9 cellular contexts compared by ENCODE assay signal in genomic region chr13:44237276-44237767, GRCh38.
A peak's percentile ranks its signal among the peaks of the same experiment; 100 is the strongest.
DNase-seq lines count a peak whose midpoint lies in the region; ATAC-seq and TF ChIP-seq lines count a peak whose summit lies in the region.
"Had no signal": no experiment of that assay in that cellular context is flagged by ENCODE, and none has a peak within 500 bp of the region (broad histone marks: within the 10 kb centered on the region; RNA-seq: fewer than 3 reads in every experiment).

No MANE protein-coding gene starts in this region.

- H3K27me3 ChIP-seq in heart left ventricle (no peaks in the 10 kb centered on the region), gastrocnemius medialis (no peaks in the 10 kb centered on the region)

- TF ChIP-seq POLR2A in heart left ventricle (IDR thresholded peaks at IDR 0.05), result peak in 1 of 2 donors; percentile 49
- peak; percentile 39 to 60 for TF ChIP-seq POLR2A in gastrocnemius medialis (IDR thresholded peaks at IDR 0.05)

- H3K9me3 ChIP-seq in heart left ventricle (no peaks in the 10 kb centered on the region), gastrocnemius medialis (no peaks in the 10 kb centered on the region)

- DNase-seq in activated CD4-positive, alpha-beta T cell treated with anti-CD3 and anti-CD28 coated beads for 36 hours, result peak; percentile 40
- no peak for DNase-seq in activated CD4-positive, alpha-beta T cell treated with anti-CD3 and anti-CD28 coated beads, Interleukin-2, amount 50 U/mL, for 1 hour
- no peak for DNase-seq in activated T-helper 1 cell treated with anti-CD3 and anti-CD28 coated beads, Interleukin-12 subunit alpha, Interleukin-12 subunit beta, Interleukin-2, Interleukin-4 antibody, amounts not matched to agents 30 ng/mL and 10 ng/mL and 1 ng/mL, durations not matched to agents 14 hours and 24 hours and 36 hours (ENCODE audit: low spot score)
- DNase-seq in heart left ventricle, result peak in 4 of 5 donors; percentile 81 to 86 (median 83)
- DNase-seq in gastrocnemius medialis, result peak; percentile 86 to 89
- no peak for DNase-seq in NCI-H1930 (lab: John Stamatoyannopoulos, UW)
- no peak for DNase-seq in NCI-H146 (lab: John Stamatoyannopoulos, UW)

- H3K27ac ChIP-seq in heart left ventricle (peak overlapping the region; percentile 79 to 97 (median 88)), gastrocnemius medialis (peak overlapping the region; percentile 91 to 94 (median 93))
- H3K27ac ChIP-seq: C4-2B had no signal

- POLR2A ChIA-PET in activated CD4-positive, alpha-beta T cell treated with anti-CD3 and anti-CD28 coated beads for 36 hours (lab: Charles Lee), result interaction anchor here (0.6 kb wide), 1 partner anchor 14 kb away, joined by 3 read pairs; no protein-coding TSS in a partner anchor

- H3K4me3 ChIP-seq in heart left ventricle, result peak overlapping the region in 1 of 12 donors; percentile 0
- no peak overlapping the region for H3K4me3 ChIP-seq in gastrocnemius medialis

- H3K36me3 ChIP-seq in heart left ventricle (no peaks in the 10 kb centered on the region), gastrocnemius medialis (no peaks in the 10 kb centered on the region)

- no peaks in the 10 kb centered on the region for H3K9me3 Mint-ChIP-seq in activated CD4-positive, alpha-beta T cell treated with anti-CD3 and anti-CD28 coated beads for 36 hours (ENCODE audit: low read depth)
- H3K9me3 Mint-ChIP-seq in activated T-helper 1 cell treated with anti-CD3 and anti-CD28 coated beads, Interleukin-12 subunit alpha, Interleukin-12 subunit beta, Interleukin-2, Interleukin-4 antibody, amounts not matched to agents 30 ng/mL and 10 ng/mL and 1 ng/mL, durations not matched to agents 14 hours and 24 hours and 36 hours, result no peaks in the 10 kb centered on the region

- H3K4me1 Mint-ChIP-seq in activated CD4-positive, alpha-beta T cell treated with anti-CD3 and anti-CD28 coated beads for 36 hours, result peaks cover 7% of the 10 kb centered on the region
- peaks cover 15% of the 10 kb centered on the region for H3K4me1 Mint-ChIP-seq in activated T-helper 1 cell treated with anti-CD3 and anti-CD28 coated beads, Interleukin-12 subunit alpha, Interleukin-12 subunit beta, Interleukin-2, Interleukin-4 antibody, amounts not matched to agents 30 ng/mL and 10 ng/mL and 1 ng/mL, durations not matched to agents 14 hours and 24 hours and 36 hours (ENCODE audit: low read depth)

- WGBS in heart left ventricle, 4 donors, result 14 to 21% (median 15%) methylated on average over 4 of the region's 4 CpGs

- H3K4me1 ChIP-seq in heart left ventricle (peaks cover 14 to 38% (median 26%) of the 10 kb centered on the region in 12 donors), gastrocnemius medialis (peaks cover 47 to 51% of the 10 kb centered on the region in 2 donors)

- TF ChIP-seq CTCF in heart left ventricle (IDR thresholded peaks at IDR 0.05) (no peak), gastrocnemius medialis (IDR thresholded peaks at IDR 0.05 in 4 of 5, conservative IDR thresholded peaks at IDR 0.05 in 1 of 5) (no peak)

- H3K4me3 Mint-ChIP-seq in activated CD4-positive, alpha-beta T cell treated with anti-CD3 and anti-CD28 coated beads for 36 hours, result no peak overlapping the region
- peak overlapping the region; percentile 37 for H3K4me3 Mint-ChIP-seq in activated T-helper 1 cell treated with anti-CD3 and anti-CD28 coated beads, Interleukin-12 subunit alpha, Interleukin-12 subunit beta, Interleukin-2, Interleukin-4 antibody, amounts not matched to agents 30 ng/mL and 10 ng/mL and 1 ng/mL, durations not matched to agents 14 hours and 24 hours and 36 hours

- in situ Hi-C loops in gastrocnemius medialis (cut with MboI; ENCODE audit: low sequenced_read_pairs in 4 of 4), result loop anchor here in 1 of 4 donors (10.0 kb wide), 1 partner anchor 67 kb away; no protein-coding TSS in a partner anchor

- intact Hi-C loops in activated CD4-positive, alpha-beta T cell treated with anti-CD3 and anti-CD28 coated beads for 36 hours (cut with DNase I, micrococcal nuclease), result loop anchor here in 1 of 2 experiments (1.0 kb wide), 1 partner anchor 39 kb away; no protein-coding TSS in a partner anchor
- intact Hi-C loops in activated T-helper 1 cell treated with anti-CD3 and anti-CD28 coated beads, Interleukin-12 subunit alpha, Interleukin-12 subunit beta, Interleukin-2, Interleukin-4 antibody, amounts not matched to agents 30 ng/mL and 10 ng/mL and 1 ng/mL, durations not matched to agents 14 hours and 24 hours and 36 hours (cut with micrococcal nuclease), result loop anchor here (2.0 kb wide), 1 partner anchor 39 kb away; no protein-coding TSS in a partner anchor
- intact Hi-C loops in heart left ventricle (cut with DNase I), result loop anchor here in 8 of 10 donors (1.0 to 10.0 kb wide), 14 partner anchors 45 to 330 kb away; no protein-coding TSS in a partner anchor
- intact Hi-C loops in gastrocnemius medialis (cut with DNase I; ENCODE audit: low total_unique reads), result loop anchor here (1.0 to 10.0 kb wide), 7 partner anchors 34 to 687 kb away; partner anchors contain the start of gene TSC22D1

- peaks cover 9% of the 10 kb centered on the region for H3K27me3 Mint-ChIP-seq in activated CD4-positive, alpha-beta T cell treated with anti-CD3 and anti-CD28 coated beads for 36 hours
- H3K27me3 Mint-ChIP-seq in activated T-helper 1 cell treated with anti-CD3 and anti-CD28 coated beads, Interleukin-12 subunit alpha, Interleukin-12 subunit beta, Interleukin-2, Interleukin-4 antibody, amounts not matched to agents 30 ng/mL and 10 ng/mL and 1 ng/mL, durations not matched to agents 14 hours and 24 hours and 36 hours (ENCODE audit: insufficient read depth), result peaks cover 42% of the 10 kb centered on the region

- no peaks in the 10 kb centered on the region for H3K36me3 Mint-ChIP-seq in activated CD4-positive, alpha-beta T cell treated with anti-CD3 and anti-CD28 coated beads for 36 hours (ENCODE audit: low read depth)
- H3K36me3 Mint-ChIP-seq in activated T-helper 1 cell treated with anti-CD3 and anti-CD28 coated beads, Interleukin-12 subunit alpha, Interleukin-12 subunit beta, Interleukin-2, Interleukin-4 antibody, amounts not matched to agents 30 ng/mL and 10 ng/mL and 1 ng/mL, durations not matched to agents 14 hours and 24 hours and 36 hours (ENCODE audit: low read depth), result no peaks in the 10 kb centered on the region

- CTCF ChIA-PET in activated CD4-positive, alpha-beta T cell treated with anti-CD3 and anti-CD28 coated beads for 36 hours (lab: Charles Lee), result interaction anchor here (0.6 kb wide), 1 partner anchor 136 kb away, joined by 6 read pairs; no protein-coding TSS in a partner anchor

- no peak overlapping the region for H3K27ac Mint-ChIP-seq in activated CD4-positive, alpha-beta T cell treated with anti-CD3 and anti-CD28 coated beads for 36 hours
- no peak overlapping the region for H3K27ac Mint-ChIP-seq in activated T-helper 1 cell treated with anti-CD3 and anti-CD28 coated beads, Interleukin-12 subunit alpha, Interleukin-12 subunit beta, Interleukin-2, Interleukin-4 antibody, amounts not matched to agents 30 ng/mL and 10 ng/mL and 1 ng/mL, durations not matched to agents 14 hours and 24 hours and 36 hours

- peak; percentile 84 for ATAC-seq in activated CD4-positive, alpha-beta T cell treated with anti-CD3 and anti-CD28 coated beads for 36 hours
- ATAC-seq in HG03045 (IDR thresholded peaks at IDR 0.05; ENCODE audit: unreplicated experiment), result peak; percentile 65
- peak; percentile 98 to 99 (median 99) for ATAC-seq in heart left ventricle
- ATAC-seq in gastrocnemius medialis, result peak; percentile 87 to 90

Comparison
In these comparisons a context has a peak if more than half of its experiments do, and no peak if none do; other contexts are left out.
1. DNase-seq: peak in activated CD4-positive, alpha-beta T cell treated with anti-CD3 and anti-CD28 coated beads for 36 hours (single experiment), heart left ventricle (4 of 5) and gastrocnemius medialis (2 of 2); none in activated CD4-positive, alpha-beta T cell treated with anti-CD3 and anti-CD28 coated beads, Interleukin-2, amount 50 U/mL, for 1 hour (single experiment), activated T-helper 1 cell treated with anti-CD3 and anti-CD28 coated beads, Interleukin-12 subunit alpha, Interleukin-12 subunit beta, Interleukin-2, Interleukin-4 antibody, amounts not matched to agents 30 ng/mL and 10 ng/mL and 1 ng/mL, durations not matched to agents 14 hours and 24 hours and 36 hours (single experiment), NCI-H1930 (0 of 2) and NCI-H146 (single experiment).
2. Peak in every context shown above with its lines, with median percentiles within 50 percentile points of each other: ATAC-seq.